In the genomic region with DNA sequence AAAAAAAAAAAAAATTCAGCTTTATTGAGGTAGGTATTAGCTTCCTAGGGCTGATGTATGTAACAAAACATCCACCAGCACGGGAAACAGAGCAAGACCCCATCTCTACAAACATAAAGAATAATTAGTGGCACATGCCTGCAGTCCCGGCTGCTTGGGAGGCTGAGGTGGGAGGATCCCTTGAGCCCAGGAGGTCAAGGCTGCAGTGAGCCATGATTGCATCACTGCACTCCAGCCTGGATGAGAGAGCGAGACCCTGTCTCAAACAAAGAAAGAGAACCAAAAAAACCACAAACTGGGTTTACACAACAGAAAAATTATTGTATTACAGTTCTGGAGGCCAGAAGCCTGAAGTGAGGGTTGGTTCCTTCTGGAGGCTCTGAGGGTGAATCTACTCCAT, we compare ENCODE assay signal across 31 cellular contexts. TPM values are rescaled to one million over a fixed set of nuclear protein-coding genes. Genes with fewer than 3 reads are reported as not detected.
"Had no signal": no experiment of that assay in that cellular context is flagged by ENCODE, and none has a peak within 500 bp of the region (broad histone marks: within the 10 kb centered on the region; RNA-seq: fewer than 3 reads in every experiment).

No MANE protein-coding gene starts in this region.

- H3K9me3 ChIP-seq: ascending aorta, body of pancreas, MG63 had no signal

- H3K27ac ChIP-seq: ascending aorta, body of pancreas, coronary artery, SJSA1 had no signal

- H3K9me3 Mint-ChIP-seq: activated B cell treated with CpG ODN at 0.5 μM for 24 hours; activated CD4-positive, alpha-beta T cell treated with anti-CD3 and anti-CD28 coated beads, Interleukin-2, amount 10 ng/mL, durations not matched to agents 24 days and 14 days; activated naive CD4-positive, alpha-beta T cell treated with anti-CD3 and anti-CD28 coated beads, Interleukin-2, amount 50 U/mL, for 72 hours; activated naive CD8-positive, alpha-beta T cell treated with anti-CD3 and anti-CD28 coated beads, Interleukin-2, amount 50 U/mL, for 24 hours; activated T-cell treated with anti-CD3 and anti-CD28 coated beads, Interleukin-2, amount 50 U/mL, for 4 hours; T-helper 1 cell treated with Interleukin-12 subunit alpha and Interleukin-12 subunit beta and Interleukin-4 antibody, amounts not matched to agents 30 μg/mL and 1 μg/mL, for 36 hours had no signal

- H3K27ac Mint-ChIP-seq: activated B cell treated with CpG ODN at 0.5 μM for 24 hours; activated CD4-positive, alpha-beta T cell treated with anti-CD3 and anti-CD28 coated beads, Interleukin-2, amount 10 ng/mL, durations not matched to agents 24 days and 14 days; activated naive CD4-positive, alpha-beta T cell treated with anti-CD3 and anti-CD28 coated beads, Interleukin-2, amount 50 U/mL, for 72 hours; activated naive CD8-positive, alpha-beta T cell treated with anti-CD3 and anti-CD28 coated beads, Interleukin-2, amount 50 U/mL, for 24 hours; T-helper 1 cell treated with Interleukin-12 subunit alpha and Interleukin-12 subunit beta and Interleukin-4 antibody, amounts not matched to agents 30 μg/mL and 1 μg/mL, for 36 hours had no signal

- H3K4me3 Mint-ChIP-seq: activated B cell treated with CpG ODN at 0.5 μM for 24 hours; activated CD4-positive, alpha-beta T cell treated with anti-CD3 and anti-CD28 coated beads, Interleukin-2, amount 10 ng/mL, durations not matched to agents 24 days and 14 days; activated naive CD8-positive, alpha-beta T cell treated with anti-CD3 and anti-CD28 coated beads, Interleukin-2, amount 50 U/mL, for 24 hours; activated T-cell treated with anti-CD3 and anti-CD28 coated beads, Interleukin-2, amount 50 U/mL, for 4 hours; T-helper 1 cell treated with Interleukin-12 subunit alpha and Interleukin-12 subunit beta and Interleukin-4 antibody, amounts not matched to agents 30 μg/mL and 1 μg/mL, for 36 hours had no signal

- FAIRE-seq: bronchial epithelial cell had no signal

- ATAC-seq: activated naive CD4-positive, alpha-beta T cell treated with anti-CD3 and anti-CD28 coated beads, Interleukin-2, amount 50 U/mL, for 72 hours; activated naive CD8-positive, alpha-beta T cell treated with anti-CD3 and anti-CD28 coated beads, Interleukin-2, amount 50 U/mL, for 24 hours; activated T-cell treated with anti-CD3 and anti-CD28 coated beads, Interleukin-2, amount 50 U/mL, for 4 hours; body of pancreas; Panc1; Right ventricle myocardium inferior; SK-N-SH treated with all-trans-retinoic acid at 6 μM for 48 hours had no signal

- H3K4me3 ChIP-seq: ascending aorta, body of pancreas, coronary artery, MG63, SJSA1 had no signal

- DNase-seq: activated B cell treated with CpG ODN at 0.5 μM for 24 hours; activated CD4-positive, alpha-beta T cell treated with anti-CD3 and anti-CD28 coated beads for 1 hour; activated CD4-positive, alpha-beta T cell treated with anti-CD3 and anti-CD28 coated beads, Interleukin-2, amount 10 ng/mL, durations not matched to agents 24 days and 14 days; activated CD4-positive, alpha-beta T cell treated with anti-CD3 and anti-CD28 coated beads, Interleukin-2, amount 50 U/mL, for 48 hours; activated CD8-positive, alpha-beta memory T cell treated with anti-CD3 and anti-CD28 coated beads for 24 hours; activated effector memory CD4-positive, alpha-beta T cell treated with anti-CD3 and anti-CD28 coated beads, Interleukin-2, amount 50 U/mL, for 16 hours; activated naive CD4-positive, alpha-beta T cell treated with Interleukin-2 at 50 U/mL for 16 hours; activated naive CD8-positive, alpha-beta T cell treated with anti-CD3 and anti-CD28 coated beads, Interleukin-2, amount 50 U/mL, for 24 hours; activated T-cell treated with anti-CD3 and anti-CD28 coated beads, Interleukin-2, amount 50 U/mL, for 4 hours; amniotic stem cell; body of pancreas; central memory CD4-positive, alpha-beta T cell; MG63; NCI-H1092 treated with DMSO at 0.1 percent for 48 hours; NCI-H1417 treated with DMSO at 0.1 percent for 48 hours; NCI-H1694 treated with DMSO at 0.1 percent for 48 hours; NCI-H2029 treated with DMSO at 0.1 percent for 48 hours; NCI-H510A treated with DMSO at 0.1 percent for 48 hours; NCI-H69; OCI-M1; RPMI8226 had no signal

- H3K36me3 ChIP-seq: ascending aorta, MG63, SJSA1 had no signal

- H3K36me3 Mint-ChIP-seq: activated naive CD4-positive, alpha-beta T cell treated with anti-CD3 and anti-CD28 coated beads, Interleukin-2, amount 50 U/mL, for 72 hours had no signal

RNA-seq across cellular contexts. Expression of a gene that starts 4.0 kb away (rescaled TPM):
- total RNA-seq: chondrocyte had no signal

RNA-seq across cellular contexts. Expression of a gene that starts 5.6 kb away (rescaled TPM):
- total RNA-seq: activated B cell treated with CpG ODN at 0.5 μM for 24 hours, ascending aorta, chondrocyte, Right ventricle myocardium inferior, SJSA1 had no signal
